In genomic region chr1:153536618-153537375, GRCh38 we compare ENCODE assay signal across 6 cellular contexts. TPM values are rescaled to one million over a fixed set of nuclear protein-coding genes. Genes with fewer than 3 reads are reported as not detected.
DNase-seq lines count a peak whose midpoint lies in the region; ATAC-seq and TF ChIP-seq lines count a peak whose summit lies in the region.

No MANE protein-coding gene starts in this region.

- TF ChIP-seq POLR2A in prostate gland (IDR thresholded peaks at IDR 0.05) = no peak

- intact Hi-C loops in prostate gland (cut with DNase I) = no loop called here

- H3K4me3 ChIP-seq in prostate gland = peak overlapping the region; percentile 60 to 74

- no peaks in the 10 kb centered on the region for H3K36me3 ChIP-seq in prostate gland

- peak overlapping the region; percentile 87 for H3K27ac ChIP-seq in cingulate gyrus (ENCODE audit: low read depth, low read length)
- peak overlapping the region; percentile 92 to 96 for H3K27ac ChIP-seq in prostate gland

- H3K9me3 ChIP-seq in prostate gland = no peaks in the 10 kb centered on the region

- DNase-seq in LoVo (ENCODE audit: low spot score) (peak; percentile 65), prostate gland (ENCODE audit: low spot score) (no peak)
- DNase-seq in activated CD8-positive, alpha-beta memory T cell treated with anti-CD3 and anti-CD28 coated beads for 24 hours = no peak
- no peak for DNase-seq in activated CD4-positive, alpha-beta T cell treated with anti-CD3 and anti-CD28 coated beads for 1 hour

- 64% methylated on average over 10 of the region's 10 CpGs for WGBS in prostate gland

- TF ChIP-seq CTCF in prostate gland (IDR thresholded peaks at IDR 0.05) = no peak

- ATAC-seq in GM19023 (IDR thresholded peaks at IDR 0.05; ENCODE audit: unreplicated experiment) = no peak

- H3K27me3 ChIP-seq in prostate gland (replicated peaks; ENCODE audit: insufficient read depth) = no peaks in the 10 kb centered on the region

- peaks cover 3% of the 10 kb centered on the region for H3K4me1 ChIP-seq in prostate gland (replicated peaks)

RNA-seq across cellular contexts. Expression of gene S100A6, which starts 1.0 kb away (rescaled TPM):
- total RNA-seq in prostate gland = 100 to 1,000 TPM; 184 to 279 TPM

RNA-seq across cellular contexts. Expression of gene S100A5, which starts 3.9 kb away (rescaled TPM):
- not detected for total RNA-seq in prostate gland

RNA-seq across cellular contexts. Expression of gene S100A4, which starts 8.8 kb away (rescaled TPM):
- 10 to 100 TPM; 56.3 to 71.3 TPM for total RNA-seq in prostate gland

RNA-seq across cellular contexts. Expression of gene S100A3, which starts 12.3 kb away (rescaled TPM):
- total RNA-seq in prostate gland = under 1 TPM in 1 of 2 donors, not detected in 1; 0.46 TPM

RNA-seq across cellular contexts. Expression of gene S100A2, which starts 28.8 kb away (rescaled TPM):
- total RNA-seq in prostate gland = 10 to 100 TPM; 14.1 to 22.6 TPM
